Comparison of ENCODE assay signal across 20 cellular contexts in genomic region chr22:49062155-49063039, GRCh38.
A peak's percentile ranks its signal among the peaks of the same experiment; 100 is the strongest.
DNase-seq lines count a peak whose midpoint lies in the region; ATAC-seq and TF ChIP-seq lines count a peak whose summit lies in the region.
"Had no signal": no experiment of that assay in that cellular context is flagged by ENCODE, and none has a peak within 500 bp of the region (broad histone marks: within the 10 kb centered on the region; RNA-seq: fewer than 3 reads in every experiment).

No MANE protein-coding gene starts in this region.

- no peak for ATAC-seq in left cardiac atrium
- no peak for ATAC-seq in left lobe of liver
- ATAC-seq: activated T-cell treated with anti-CD3 and anti-CD28 coated beads, Interleukin-2, amount 50 U/mL, for 4 hours; heart left ventricle; left colon had no signal

- no peak for TF ChIP-seq CTCF in chondrocyte (IDR thresholded peaks at IDR 0.05)

- no peak overlapping the region for H3K4me3 Mint-ChIP-seq in chondrocyte (ENCODE audit: unreplicated experiment)
- H3K4me3 Mint-ChIP-seq: activated naive CD4-positive, alpha-beta T cell treated with anti-CD3 and anti-CD28 coated beads for 36 hours; activated T-cell treated with anti-CD3 and anti-CD28 coated beads, Interleukin-2, amount 50 U/mL, for 4 hours; naive B cell had no signal

- intact Hi-C loops in cardiac septum (cut with DNase I) (no loop called here), left cardiac atrium (cut with DNase I) (no loop called here)

- peaks cover 18% of the 10 kb centered on the region for H3K27me3 Mint-ChIP-seq in chondrocyte (ENCODE audit: low read depth)

- H3K27ac Mint-ChIP-seq in chondrocyte (ENCODE audit: unreplicated experiment), result no peak overlapping the region
- H3K27ac Mint-ChIP-seq: activated naive CD4-positive, alpha-beta T cell treated with anti-CD3 and anti-CD28 coated beads for 36 hours; naive B cell had no signal

- DNase-seq in cardiac septum (ENCODE audit: low spot score), result peak; percentile 63
- no peak for DNase-seq in left cardiac atrium
- peak; percentile 11 for DNase-seq in NCI-H2196 (lab: John Stamatoyannopoulos, UW; ENCODE audit: unreplicated experiment)
- peak; percentile 63 for DNase-seq in chondrocyte (ENCODE audit: low spot score)
- no peak for DNase-seq in 8988T
- no peak for DNase-seq in NCI-H2081 treated with DMSO at 0.1 percent for 48 hours (lab: John Stamatoyannopoulos, UW)
- DNase-seq in left lobe of liver (ENCODE audit: low spot score), result no peak
- DNase-seq in H4 (ENCODE audit: low spot score), result no peak
- DNase-seq: activated CD4-positive, alpha-beta T cell treated with anti-CD3 and anti-CD28 coated beads for 4 hours; activated naive CD4-positive, alpha-beta T cell treated with anti-CD3 and anti-CD28 coated beads for 36 hours; activated T-cell treated with anti-CD3 and anti-CD28 coated beads, Interleukin-2, amount 50 U/mL, for 4 hours; amygdala; central memory CD4-positive, alpha-beta T cell; HCEC 1CT; heart left ventricle; naive B cell; NCI-H1694; SJCRH30; stomach had no signal

- H3K36me3 Mint-ChIP-seq in chondrocyte (ENCODE audit: low read depth), result no peaks in the 10 kb centered on the region
- H3K36me3 Mint-ChIP-seq: naive B cell had no signal

- H3K9me3 Mint-ChIP-seq in chondrocyte (ENCODE audit: low read depth), result no peaks in the 10 kb centered on the region
- H3K9me3 Mint-ChIP-seq: activated naive CD4-positive, alpha-beta T cell treated with anti-CD3 and anti-CD28 coated beads for 36 hours; activated T-cell treated with anti-CD3 and anti-CD28 coated beads, Interleukin-2, amount 50 U/mL, for 4 hours; naive B cell had no signal

- H3K4me1 Mint-ChIP-seq in chondrocyte (ENCODE audit: low read depth), result no peaks in the 10 kb centered on the region
- H3K4me1 Mint-ChIP-seq: naive B cell had no signal

Comparison
In these comparisons a context has a peak if more than half of its experiments do, and no peak if none do; other contexts are left out.
1. DNase-seq: peak in cardiac septum (single experiment), NCI-H2196 (single experiment) and chondrocyte (single experiment); none in left cardiac atrium (single experiment), 8988T (single experiment), NCI-H2081 treated with DMSO at 0.1 percent for 48 hours (single experiment), left lobe of liver (single experiment) and H4 (single experiment).